22 cellular contexts compared by ENCODE assay signal in genomic region chr22:27845603-27846100, GRCh38. TPM values are rescaled to one million over a fixed set of nuclear protein-coding genes. Genes with fewer than 3 reads are reported as not detected.
DNase-seq lines count a peak whose midpoint lies in the region; ATAC-seq and TF ChIP-seq lines count a peak whose summit lies in the region.
"Had no signal": no experiment of that assay in that cellular context is flagged by ENCODE, and none has a peak within 500 bp of the region (broad histone marks: within the 10 kb centered on the region; RNA-seq: fewer than 3 reads in every experiment).

No MANE protein-coding gene starts in this region.

- H4K20me1 ChIP-seq in GM23338 (replicated peaks; ENCODE audit: insufficient read depth) = no peaks in the 10 kb centered on the region

- H3K4me1 ChIP-seq in GM23338 (ENCODE audit: insufficient read depth) = peaks cover 22% of the 10 kb centered on the region

- no peak overlapping the region for H3K4me3 ChIP-seq in GM23338

- peak; percentile 40 for ATAC-seq in GM23338
- peak; percentile 29 for ATAC-seq in WTC11
- no peak for ATAC-seq in GM18517 (IDR thresholded peaks at IDR 0.05; ENCODE audit: unreplicated experiment)
- no peak for ATAC-seq in GM21390 (IDR thresholded peaks at IDR 0.05; ENCODE audit: unreplicated experiment)
- ATAC-seq in activated CD8-positive, alpha-beta T cell treated with anti-CD3 and anti-CD28 coated beads for 36 hours = no peak
- no peak for ATAC-seq in HG03159 (IDR thresholded peaks at IDR 0.05; ENCODE audit: unreplicated experiment)
- ATAC-seq: activated T-cell treated with anti-CD3 and anti-CD28 coated beads, Interleukin-2, amount 50 U/mL, for 72 hours; naive thymus-derived CD4-positive, alpha-beta T cell had no signal

- peak overlapping the region; percentile 39; the same call in 1 of the 2 replicates for H3K27ac ChIP-seq in GM23338 (ENCODE audit: low read depth)
- H3K27ac ChIP-seq: C4-2B had no signal

- H3K27me3 ChIP-seq in GM23338 (ENCODE audit: insufficient read depth) = no peaks in the 10 kb centered on the region

- H3K4me3 Mint-ChIP-seq in GM23338 = no peak overlapping the region
- no peak overlapping the region for H3K4me3 Mint-ChIP-seq in WTC11
- no peak overlapping the region for H3K4me3 Mint-ChIP-seq in osteocyte (ENCODE audit: unreplicated experiment)
- no peak overlapping the region for H3K4me3 Mint-ChIP-seq in activated CD8-positive, alpha-beta T cell treated with anti-CD3 and anti-CD28 coated beads for 36 hours
- H3K4me3 Mint-ChIP-seq: activated T-cell treated with anti-CD3 and anti-CD28 coated beads, Interleukin-2, amount 50 U/mL, for 72 hours; naive thymus-derived CD4-positive, alpha-beta T cell had no signal

- TF ChIP-seq CTCF in GM23338 (conservative IDR thresholded peaks at IDR 0.05; ENCODE audit: low read depth in 2 of 2) (no peak), WTC11 (IDR thresholded peaks at IDR 0.05) (no peak), osteocyte (IDR thresholded peaks at IDR 0.05) (no peak)
- no peak for TF ChIP-seq CTCF in activated CD8-positive, alpha-beta T cell treated with anti-CD3 and anti-CD28 coated beads for 36 hours (IDR thresholded peaks at IDR 0.05)

- H3K9me3 Mint-ChIP-seq in GM23338 (no peaks in the 10 kb centered on the region), WTC11 (no peaks in the 10 kb centered on the region), osteocyte (ENCODE audit: unreplicated experiment) (no peaks in the 10 kb centered on the region)
- H3K9me3 Mint-ChIP-seq in activated CD8-positive, alpha-beta T cell treated with anti-CD3 and anti-CD28 coated beads for 36 hours = no peaks in the 10 kb centered on the region
- H3K9me3 Mint-ChIP-seq: activated T-cell treated with anti-CD3 and anti-CD28 coated beads, Interleukin-2, amount 50 U/mL, for 72 hours; naive thymus-derived CD4-positive, alpha-beta T cell had no signal

- peaks cover 12% of the 10 kb centered on the region for H3F3A ChIP-seq in GM23338 (replicated peaks; ENCODE audit: low read depth)

- CTCF ChIA-PET in WTC11 (lab: Charles Lee) = no interaction called here
- CTCF ChIA-PET in activated CD8-positive, alpha-beta T cell treated with anti-CD3 and anti-CD28 coated beads for 36 hours (lab: Charles Lee) = no interaction called here

- H3K79me2 ChIP-seq in GM23338 (replicated peaks; ENCODE audit: insufficient read depth) = no peaks in the 10 kb centered on the region

- DNase-seq in GM23338 (ENCODE audit: low spot score) (no peak), WTC11 (ENCODE audit: low spot score) (no peak), iPS-NIHi7 (ENCODE audit: extremely low spot score) (peak; percentile 50), osteocyte (ENCODE audit: extremely low spot score, unreplicated experiment) (peak; percentile 56)
- no peak for DNase-seq in activated CD8-positive, alpha-beta T cell treated with anti-CD3 and anti-CD28 coated beads for 36 hours
- DNase-seq: activated CD4-positive, alpha-beta T cell treated with anti-CD3 and anti-CD28 coated beads for 4 hours; activated T-cell treated with anti-CD3 and anti-CD28 coated beads, Interleukin-2, amount 50 U/mL, for 72 hours; caudate nucleus; COR-L47; cortex of kidney; DMS79; effector memory CD4-positive, alpha-beta T cell; GOT3; MV-4-11; naive thymus-derived CD4-positive, alpha-beta T cell; NCI-H748 treated with DMSO at 0.1 percent for 48 hours; SIG-M5; stimulated activated CD4-positive, alpha-beta T cell treated with anti-CD3 and anti-CD28 coated beads, Interleukin-4, amount 100 ng/mL, for 24 hours had no signal

- no peaks in the 10 kb centered on the region for H3K36me3 ChIP-seq in GM23338 (ENCODE audit: insufficient read depth)

- H3K36me3 Mint-ChIP-seq in GM23338 (ENCODE audit: low read depth) (peaks cover 12% of the 10 kb centered on the region), WTC11 (peaks cover 9% of the 10 kb centered on the region), osteocyte (ENCODE audit: unreplicated experiment) (peaks cover 14% of the 10 kb centered on the region)
- H3K36me3 Mint-ChIP-seq in activated CD8-positive, alpha-beta T cell treated with anti-CD3 and anti-CD28 coated beads for 36 hours (ENCODE audit: low read depth) = peaks cover 39% of the 10 kb centered on the region

- peak overlapping the region; percentile 14 for H3K27ac Mint-ChIP-seq in GM23338
- peak overlapping the region; percentile 40; the same call in 1 of the 2 replicates for H3K27ac Mint-ChIP-seq in WTC11
- H3K27ac Mint-ChIP-seq in osteocyte (ENCODE audit: unreplicated experiment) = peak overlapping the region; percentile 67
- no peak overlapping the region for H3K27ac Mint-ChIP-seq in activated CD8-positive, alpha-beta T cell treated with anti-CD3 and anti-CD28 coated beads for 36 hours
- H3K27ac Mint-ChIP-seq: activated T-cell treated with anti-CD3 and anti-CD28 coated beads, Interleukin-2, amount 50 U/mL, for 72 hours; naive thymus-derived CD4-positive, alpha-beta T cell had no signal

- no peaks in the 10 kb centered on the region for H3K9me2 ChIP-seq in GM23338 (ENCODE audit: insufficient read depth)

- intact Hi-C loops in activated CD8-positive, alpha-beta T cell treated with anti-CD3 and anti-CD28 coated beads for 36 hours (cut with micrococcal nuclease) = no loop called here

- peaks cover 15% of the 10 kb centered on the region for H3K27me3 Mint-ChIP-seq in GM23338 (ENCODE audit: insufficient read depth, low read depth, poor library complexity)
- no peaks in the 10 kb centered on the region for H3K27me3 Mint-ChIP-seq in WTC11 (ENCODE audit: low read depth)
- H3K27me3 Mint-ChIP-seq in osteocyte (ENCODE audit: unreplicated experiment) = no peaks in the 10 kb centered on the region
- no peaks in the 10 kb centered on the region for H3K27me3 Mint-ChIP-seq in activated CD8-positive, alpha-beta T cell treated with anti-CD3 and anti-CD28 coated beads for 36 hours
- H3K27me3 Mint-ChIP-seq: naive thymus-derived CD4-positive, alpha-beta T cell had no signal

- no peak overlapping the region for H2AFZ ChIP-seq in GM23338

- POLR2A ChIA-PET in WTC11 (lab: Charles Lee) = no interaction called here
- POLR2A ChIA-PET in activated CD8-positive, alpha-beta T cell treated with anti-CD3 and anti-CD28 coated beads for 36 hours (lab: Charles Lee) = no interaction called here

- H3K4me1 Mint-ChIP-seq in GM23338 = peaks cover 43% of the 10 kb centered on the region
- H3K4me1 Mint-ChIP-seq in WTC11 = peaks cover 56% of the 10 kb centered on the region
- H3K4me1 Mint-ChIP-seq in osteocyte (ENCODE audit: unreplicated experiment) = peaks cover 70% of the 10 kb centered on the region
- no peaks in the 10 kb centered on the region for H3K4me1 Mint-ChIP-seq in activated CD8-positive, alpha-beta T cell treated with anti-CD3 and anti-CD28 coated beads for 36 hours (ENCODE audit: low read depth)

- no peak overlapping the region for H3K4me2 ChIP-seq in GM23338

TF ChIP-seq in GM23338, 12 proteins besides CTCF, POLR2A, EP300 and RAD21 (continues in another document):
- TF ChIP-seq POLR2AphosphoS5 (IDR thresholded peaks at IDR 0.05; ENCODE audit: low read depth) = no peak

TF ChIP-seq in WTC11, 78 proteins besides CTCF, POLR2A, EP300 and RAD21 (continues in another document):
- TF ChIP-seq NR1H2 (CRISPR knock-in tag; IDR thresholded peaks at IDR 0.05) (no peak), PRDM15 (CRISPR knock-in tag; IDR thresholded peaks at IDR 0.05) (no peak), ZNF425 (CRISPR knock-in tag; conservative IDR thresholded peaks at IDR 0.05) (no peak)

RNA-seq across cellular contexts. Expression of gene MN1, which starts 44.1 kb away (rescaled TPM):
- total RNA-seq in GM23338 (2014; rRNA removed; shearing (Covaris generic)) = 6.8 and 7.2 TPM in 2 replicates
- 1.0 and 1.5 TPM in 2 replicates for polyA plus RNA-seq in GM23338 (2016; fragmentation: Nextera tagmentation; extraction: Ambion mirVana)
- total RNA-seq in WTC11 (2021) (16.3 to 21.3 TPM (median 16.7 TPM) in 3 replicates), osteocyte (145 and 153 TPM in 2 replicates)
- total RNA-seq in activated CD8-positive, alpha-beta T cell treated with anti-CD3 and anti-CD28 coated beads for 36 hours = under 1 TPM; 0.11 to 0.16 TPM
- polyA plus RNA-seq: naive thymus-derived CD4-positive, alpha-beta T cell had no signal

Comparison
In these comparisons a context has a peak if more than half of its experiments do, and no peak if none do; other contexts are left out.
1. ATAC-seq: peak in GM23338 (single experiment) and WTC11 (single experiment); none in GM18517 (single experiment), GM21390 (single experiment), activated CD8-positive, alpha-beta T cell treated with anti-CD3 and anti-CD28 coated beads for 36 hours (single experiment) and HG03159 (single experiment).
2. DNase-seq: peak in iPS-NIHi7 (single experiment) and osteocyte (single experiment); none in GM23338 (single experiment), WTC11 (single experiment) and activated CD8-positive, alpha-beta T cell treated with anti-CD3 and anti-CD28 coated beads for 36 hours (single experiment).